Comparison of ENCODE assay signal across 25 cellular contexts in genomic region chr16:65781855-65782254, GRCh38.
DNase-seq lines count a peak whose midpoint lies in the region; ATAC-seq, FAIRE-seq and TF ChIP-seq lines count a peak whose summit lies in the region.
"Had no signal": no experiment of that assay in that cellular context is flagged by ENCODE, and none has a peak within 500 bp of the region (broad histone marks: within the 10 kb centered on the region; RNA-seq: fewer than 3 reads in every experiment).

No MANE protein-coding gene starts in this region.

- CTCF ChIA-PET in K562 (lab: Yijun Ruan, JAX; ENCODE audit: low intra/inter-chr PET ratio): no interaction called here

- no peaks in the 10 kb centered on the region for H3K9me1 ChIP-seq in K562 (ENCODE audit: control insufficient read depth, insufficient read depth, low read length)

- H3K4me1 Mint-ChIP-seq in nephron: peaks cover 82% of the 10 kb centered on the region
- H3K4me1 Mint-ChIP-seq: B cell; CD8-positive, alpha-beta memory T cell had no signal

- no peak for TF ChIP-seq POLR2A in K562 (conservative IDR thresholded peaks at IDR 0.05)

- H3K36me3 ChIP-seq in GM23248 (ENCODE audit: low read depth): no peaks in the 10 kb centered on the region
- no peaks in the 10 kb centered on the region for H3K36me3 ChIP-seq in K562 (ENCODE audit: control insufficient read depth, insufficient read depth, low read length)
- H3K36me3 ChIP-seq: BLaER1, HAP-1 had no signal

- peak overlapping the region; percentile 76 for H3K4me2 ChIP-seq in GM23248 (ENCODE audit: unreplicated experiment)
- H3K4me2 ChIP-seq in K562 (ENCODE audit: insufficient read depth, low read length): no peak overlapping the region
- H3K4me2 ChIP-seq: BLaER1 had no signal

- no peak for FAIRE-seq in K562 (lab: Jason Lieb, UNC)
- FAIRE-seq: A204.1, D721Med, GM12891, GM18507, H54 had no signal

- H2AFZ ChIP-seq in GM23248 (no peak overlapping the region), K562 (ENCODE audit: low read depth, low read length) (no peak overlapping the region)

- H3K4me1 ChIP-seq in GM23248 (ENCODE audit: insufficient read depth) (peaks cover 22% of the 10 kb centered on the region), K562 (replicated peaks in 1 of 2; ENCODE audit: control insufficient read depth in 2 of 2, insufficient read depth in 2 of 2, low read length in 2 of 2) (peaks cover 0 to 4% of the 10 kb centered on the region in 2 experiments; a peak in 1 of 5 replicates)
- H3K4me1 ChIP-seq: BLaER1, HAP-1 had no signal

- peaks cover 12% of the 10 kb centered on the region for H3K9me3 Mint-ChIP-seq in nephron
- H3K9me3 Mint-ChIP-seq: CD4-positive, alpha-beta T cell had no signal

- H3K27me3 ChIP-seq in GM23248 (replicated peaks; ENCODE audit: insufficient read depth) (no peaks in the 10 kb centered on the region), K562 (ENCODE audit: control insufficient read depth in 2 of 2, insufficient read depth in 2 of 2, low read length in 2 of 2) (no peaks in the 10 kb centered on the region)
- H3K27me3 ChIP-seq: BLaER1 had no signal

- peaks cover 17% of the 10 kb centered on the region for H3F3A ChIP-seq in GM23248 (ENCODE audit: insufficient read depth)

- H3K27ac ChIP-seq in GM23248 (no peak overlapping the region), K562 (ENCODE audit: extremely low read depth, low read depth, low read length) (no peak overlapping the region), substantia nigra (ENCODE audit: low read depth, low read length, poor library complexity, severe bottlenecking) (no peak overlapping the region)
- H3K27ac ChIP-seq: 22Rv1, BLaER1, C4-2B had no signal

- H3K4me3 Mint-ChIP-seq in nephron: no peak overlapping the region
- H3K4me3 Mint-ChIP-seq: B cell; CD4-positive, alpha-beta T cell; CD8-positive, alpha-beta memory T cell had no signal

- no peak for TF ChIP-seq RAD21 in K562 (CRISPR knock-in tag; conservative IDR thresholded peaks at IDR 0.05 in 1 of 2, IDR thresholded peaks at IDR 0.05 in 1 of 2)

- peak overlapping the region in 2 of 3 experiments; percentile 61 to 77 for H3K27ac Mint-ChIP-seq in nephron
- H3K27ac Mint-ChIP-seq: B cell; CD4-positive, alpha-beta T cell; CD8-positive, alpha-beta memory T cell had no signal

- H3K27me3 Mint-ChIP-seq in nephron (ENCODE audit: low read depth): peaks cover 11% of the 10 kb centered on the region
- H3K27me3 Mint-ChIP-seq: B cell; CD4-positive, alpha-beta T cell; CD8-positive, alpha-beta memory T cell had no signal

- in situ Hi-C loops in GM23248 (cut with MboI) (no loop called here), K562 (cut with MboI) (no loop called here)

- no peak overlapping the region for H3K9ac ChIP-seq in GM23248
- no peak overlapping the region for H3K9ac ChIP-seq in K562 (ENCODE audit: insufficient read depth in 1 of 2, low read depth in 2 of 2, low read length in 2 of 2)
- H3K9ac ChIP-seq: BLaER1 had no signal

- H3K79me2 ChIP-seq in GM23248 (ENCODE audit: insufficient read depth) (no peaks in the 10 kb centered on the region), K562 (ENCODE audit: control insufficient read depth, insufficient read depth, low read length) (no peaks in the 10 kb centered on the region)

- intact Hi-C loops in K562 (cut with micrococcal nuclease): no loop called here

- no peaks in the 10 kb centered on the region for H3K9me2 ChIP-seq in GM23248 (ENCODE audit: insufficient read depth)

- no peak for ATAC-seq in K562

- H3K9me3 ChIP-seq in GM23248 (ENCODE audit: low read depth) (no peaks in the 10 kb centered on the region), K562 (replicated peaks; ENCODE audit: control insufficient read depth, insufficient read depth, low read depth, low read length) (no peaks in the 10 kb centered on the region; the same call in 1 of the 2 replicates)
- H3K9me3 ChIP-seq: HAP-1 had no signal

- POLR2A ChIA-PET in K562 (lab: Yijun Ruan, JAX): no interaction called here

- H4K20me1 ChIP-seq in GM23248 (ENCODE audit: insufficient read depth): no peaks in the 10 kb centered on the region
- H4K20me1 ChIP-seq in K562 (replicated peaks; ENCODE audit: control insufficient read depth, insufficient read depth, low read length): no peaks in the 10 kb centered on the region
- H4K20me1 ChIP-seq: BLaER1 had no signal

- no TSS peak for BruUV-seq in K562 (replicated peaks; lab: Mats Ljungman, UMichigan)

- H3K36me3 Mint-ChIP-seq in nephron (ENCODE audit: low read depth): no peaks in the 10 kb centered on the region
- H3K36me3 Mint-ChIP-seq: CD8-positive, alpha-beta memory T cell had no signal

- DNase-seq in GM23248 (no peak), K562 (ENCODE audit: extremely low read depth in 1 of 4, low spot score in 3 of 4) (no peak), fibroblast of the aortic adventitia (ENCODE audit: low read depth) (peak; percentile 10), NCI-H1092 treated with DMSO at 0.1 percent for 48 hours (lab: John Stamatoyannopoulos, UW) (no peak), OCI-M1 (lab: John Stamatoyannopoulos, UW) (no peak), substantia nigra (lab: John Stamatoyannopoulos, UW) (no peak), NOMO-1 treated with DMSO at 0.1 percent for 48 hours (lab: John Stamatoyannopoulos, UW; ENCODE audit: unreplicated experiment) (no peak)
- DNase-seq: CD4-positive, alpha-beta T cell; CD8-positive, alpha-beta memory T cell; DMS 273 treated with DMSO at 0.1 percent for 48 hours; DMS79; GF-D8; GOT3; HFFc6 had no signal

- TF ChIP-seq EP300 in K562 (IDR thresholded peaks at IDR 0.05; ENCODE audit: low read length): no peak

- no peak for TF ChIP-seq CTCF in K562 (IDR thresholded peaks at IDR 0.05 in 2 of 3, conservative IDR thresholded peaks at IDR 0.05 in 1 of 3; ENCODE audit: insufficient read depth in 2 of 3, low read depth in 1 of 3, low read length in 3 of 3)
- no peak for TF ChIP-seq CTCF in fibroblast of the aortic adventitia (IDR thresholded peaks at IDR 0.05; ENCODE audit: insufficient read depth, low read length)
- no peak for TF ChIP-seq CTCF in nephron (IDR thresholded peaks at IDR 0.05; ENCODE audit: unreplicated experiment in 3 of 3)

- H3K4me3 ChIP-seq in GM23248 (no peak overlapping the region), K562 (no peak overlapping the region), fibroblast of the aortic adventitia (ENCODE audit: low read depth, low read length) (no peak overlapping the region)
- H3K4me3 ChIP-seq: BLaER1, HAP-1 had no signal

TF ChIP-seq in K562, 482 proteins besides CTCF, POLR2A, EP300 and RAD21:
- no peak for TF ChIP-seq MTA3 (IDR thresholded peaks at IDR 0.05; ENCODE audit: borderline replicate concordance)
- TF ChIP-seq MAFF (IDR thresholded peaks at IDR 0.05; ENCODE audit: low read length): no peak
- no peak for TF ChIP-seq XRCC4 (IDR thresholded peaks at IDR 0.05; ENCODE audit: extremely low read depth, insufficient read depth, insufficient read length)
- no peak for TF ChIP-seq DEAF1 (CRISPR knock-in tag; IDR thresholded peaks at IDR 0.05)
- peak; percentile 66 for TF ChIP-seq RBM25 (IDR thresholded peaks at IDR 0.05; ENCODE audit: low read depth, low read length, severe bottlenecking)
- no peak for TF ChIP-seq CLOCK (CRISPR knock-in tag; IDR thresholded peaks at IDR 0.05; ENCODE audit: borderline replicate concordance)
- TF ChIP-seq ZNF239 (CRISPR knock-in tag; IDR thresholded peaks at IDR 0.05): peak; percentile 88
- TF ChIP-seq SOX6 (IDR thresholded peaks at IDR 0.05): no peak
- TF ChIP-seq HBP1 (CRISPR knock-in tag; IDR thresholded peaks at IDR 0.05): no peak
